7 cellular contexts compared by ENCODE assay signal in the genomic region with DNA sequence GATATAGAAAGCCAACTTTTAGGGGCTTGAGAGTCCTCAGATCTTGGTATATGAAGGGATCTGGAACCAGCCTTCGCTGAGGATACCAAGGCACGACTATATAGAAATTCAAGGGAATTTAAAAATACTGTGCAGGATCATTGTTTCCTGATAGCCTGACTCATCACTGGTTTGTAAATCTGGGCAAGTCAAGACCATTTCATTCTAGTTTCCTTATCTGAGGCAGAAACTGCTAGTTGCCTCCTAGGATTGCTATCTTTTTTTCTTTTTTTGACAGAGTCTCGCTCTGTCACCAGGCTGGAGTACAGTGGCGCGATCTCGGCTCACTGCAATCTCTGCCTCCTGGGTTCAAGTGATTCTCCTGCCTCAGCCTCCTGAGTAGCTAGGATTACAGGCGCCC.
DNase-seq lines count a peak whose midpoint lies in the region; ATAC-seq, FAIRE-seq and TF ChIP-seq lines count a peak whose summit lies in the region.
"Not testable (repeated sequence)": the region's sequence is repeated elsewhere in the genome, so short reads cannot be mapped to it uniquely, and the experiment has no call there.

No MANE protein-coding gene starts in this region.

- POLR2A ChIA-PET in endothelial cell of umbilical vein (lab: Charles Lee): not testable (repeated sequence)

- intact Hi-C loops in activated CD4-positive, alpha-beta T cell treated with anti-CD3 and anti-CD28 coated beads, Interleukin-2, amount 10 ng/mL, durations not matched to agents 24 days and 14 days (cut with micrococcal nuclease); endothelial cell of umbilical vein (cut with micrococcal nuclease): not testable (repeated sequence)

- dilution Hi-C loops in endothelial cell of umbilical vein (cut with MboI; ENCODE audit: extremely low pct_ligation_motif_present, low sequenced_read_pairs): not testable (repeated sequence)

- not testable (repeated sequence) for H3K27me3 ChIP-seq in endothelial cell of umbilical vein (ENCODE audit: control insufficient read depth in 2 of 2, insufficient read depth in 2 of 2, low read length in 2 of 2)

- H3K9me1 ChIP-seq in endothelial cell of umbilical vein (replicated peaks; ENCODE audit: control insufficient read depth, extremely low read depth, insufficient read depth, low read length): not testable (repeated sequence)

- H3K27ac Mint-ChIP-seq in activated CD4-positive, alpha-beta T cell treated with anti-CD3 and anti-CD28 coated beads, Interleukin-2, amount 10 ng/mL, durations not matched to agents 24 days and 14 days: peak overlapping the region; percentile 78
- H3K27ac Mint-ChIP-seq in activated T-helper 17 cell treated with anti-CD3 and anti-CD28 coated beads, Interleukin-2, amount 50 U/mL, for 72 hours: peak overlapping the region; percentile 82
- peak overlapping the region; percentile 72 to 75 for H3K27ac Mint-ChIP-seq in natural killer cell treated with Interleukin-12 subunit alpha and Interleukin-12 subunit beta and Interleukin-15 and Interleukin-18, amount 100 ng/mL, for 72 hours

- CTCF ChIA-PET in endothelial cell of umbilical vein (lab: Charles Lee): not testable (repeated sequence)

- ATAC-seq in activated T-helper 17 cell treated with anti-CD3 and anti-CD28 coated beads, Interleukin-2, amount 50 U/mL, for 72 hours (replicated peaks): peak; percentile 52
- ATAC-seq in natural killer cell treated with Interleukin-12 subunit alpha and Interleukin-12 subunit beta and Interleukin-15 and Interleukin-18, amount 100 ng/mL, for 72 hours: not testable (repeated sequence)

- FAIRE-seq in endothelial cell of umbilical vein (lab: Jason Lieb, UNC): peak; percentile 57

- H3K4me3 Mint-ChIP-seq in activated CD4-positive, alpha-beta T cell treated with anti-CD3 and anti-CD28 coated beads, Interleukin-2, amount 10 ng/mL, durations not matched to agents 24 days and 14 days; natural killer cell treated with Interleukin-12 subunit alpha and Interleukin-12 subunit beta and Interleukin-15 and Interleukin-18, amount 100 ng/mL, for 72 hours: not testable (repeated sequence)
- peak overlapping the region; percentile 74 for H3K4me3 Mint-ChIP-seq in activated T-helper 17 cell treated with anti-CD3 and anti-CD28 coated beads, Interleukin-2, amount 50 U/mL, for 72 hours

- H4K20me1 ChIP-seq in endothelial cell of umbilical vein (replicated peaks; ENCODE audit: control insufficient read depth, extremely low read depth, insufficient read depth, low read length): not testable (repeated sequence)

- DNase-seq in HPDE6-E6E7 (ENCODE audit: extremely low spot score): peak; percentile 70
- not testable (repeated sequence) for DNase-seq in activated CD4-positive, alpha-beta T cell treated with anti-CD3 and anti-CD28 coated beads, Interleukin-2, amount 10 ng/mL, durations not matched to agents 24 days and 14 days; natural killer cell treated with Interleukin-12 subunit alpha and Interleukin-12 subunit beta and Interleukin-15 and Interleukin-18, amount 100 ng/mL, for 72 hours (ENCODE audit: low spot score)
- DNase-seq in amniotic epithelial cell (ENCODE audit: low read depth): peak; percentile 2
- peak; percentile 15 for DNase-seq in endothelial cell of umbilical vein (ENCODE audit: low read depth, low spot score)
- peak; percentile 24 for DNase-seq in fibroblast of the aortic adventitia (ENCODE audit: low read depth)

- H3K79me2 ChIP-seq in endothelial cell of umbilical vein (ENCODE audit: control insufficient read depth, insufficient read depth, low read length): not testable (repeated sequence)

- H3K4me1 Mint-ChIP-seq in activated CD4-positive, alpha-beta T cell treated with anti-CD3 and anti-CD28 coated beads, Interleukin-2, amount 10 ng/mL, durations not matched to agents 24 days and 14 days: peaks cover 35% of the 10 kb centered on the region
- peaks cover 31% of the 10 kb centered on the region for H3K4me1 Mint-ChIP-seq in activated T-helper 17 cell treated with anti-CD3 and anti-CD28 coated beads, Interleukin-2, amount 50 U/mL, for 72 hours
- H3K4me1 Mint-ChIP-seq in natural killer cell treated with Interleukin-12 subunit alpha and Interleukin-12 subunit beta and Interleukin-15 and Interleukin-18, amount 100 ng/mL, for 72 hours (ENCODE audit: low read depth in 2 of 2): peaks cover 3 to 22% of the 10 kb centered on the region in 2 donors

- TF ChIP-seq CTCF in endothelial cell of umbilical vein (IDR thresholded peaks at IDR 0.05; ENCODE audit: extremely low read depth in 1 of 2, insufficient read depth in 1 of 2, low read depth in 1 of 2, low read length in 2 of 2); fibroblast of the aortic adventitia (IDR thresholded peaks at IDR 0.05; ENCODE audit: insufficient read depth, low read length): not testable (repeated sequence)

- not testable (repeated sequence) for H3K27ac ChIP-seq in endothelial cell of umbilical vein (ENCODE audit: insufficient read depth, low read depth, low read length)

- H3K9me3 Mint-ChIP-seq in activated CD4-positive, alpha-beta T cell treated with anti-CD3 and anti-CD28 coated beads, Interleukin-2, amount 10 ng/mL, durations not matched to agents 24 days and 14 days; activated T-helper 17 cell treated with anti-CD3 and anti-CD28 coated beads, Interleukin-2, amount 50 U/mL, for 72 hours; natural killer cell treated with Interleukin-12 subunit alpha and Interleukin-12 subunit beta and Interleukin-15 and Interleukin-18, amount 100 ng/mL, for 72 hours: not testable (repeated sequence)

- not testable (repeated sequence) for H3K27me3 Mint-ChIP-seq in activated CD4-positive, alpha-beta T cell treated with anti-CD3 and anti-CD28 coated beads, Interleukin-2, amount 10 ng/mL, durations not matched to agents 24 days and 14 days; activated T-helper 17 cell treated with anti-CD3 and anti-CD28 coated beads, Interleukin-2, amount 50 U/mL, for 72 hours; natural killer cell treated with Interleukin-12 subunit alpha and Interleukin-12 subunit beta and Interleukin-15 and Interleukin-18, amount 100 ng/mL, for 72 hours

- not testable (repeated sequence) for H3K4me3 ChIP-seq in endothelial cell of umbilical vein (replicated peaks in 1 of 3; ENCODE audit: insufficient read depth in 1 of 3, low read depth in 1 of 3, low read length in 3 of 3); fibroblast of the aortic adventitia (ENCODE audit: low read depth, low read length)

- H3K36me3 Mint-ChIP-seq in activated CD4-positive, alpha-beta T cell treated with anti-CD3 and anti-CD28 coated beads, Interleukin-2, amount 10 ng/mL, durations not matched to agents 24 days and 14 days (ENCODE audit: low read depth): peaks cover 57% of the 10 kb centered on the region
- peaks cover 79% of the 10 kb centered on the region for H3K36me3 Mint-ChIP-seq in activated T-helper 17 cell treated with anti-CD3 and anti-CD28 coated beads, Interleukin-2, amount 50 U/mL, for 72 hours (ENCODE audit: low read depth)
- peaks cover 17% of the 10 kb centered on the region for H3K36me3 Mint-ChIP-seq in natural killer cell treated with Interleukin-12 subunit alpha and Interleukin-12 subunit beta and Interleukin-15 and Interleukin-18, amount 100 ng/mL, for 72 hours

- not testable (repeated sequence) for H2AFZ ChIP-seq in endothelial cell of umbilical vein (ENCODE audit: low read depth, low read length)

- not testable (repeated sequence) for TF ChIP-seq POLR2A in endothelial cell of umbilical vein (IDR thresholded peaks at IDR 0.05; ENCODE audit: low read depth, low read length)

- H3K4me1 ChIP-seq in endothelial cell of umbilical vein (ENCODE audit: control insufficient read depth, extremely low read depth, insufficient read depth, low read length): peaks cover 19% of the 10 kb centered on the region

- H3K4me2 ChIP-seq in endothelial cell of umbilical vein (ENCODE audit: insufficient read depth, low read length): not testable (repeated sequence)

- H3K36me3 ChIP-seq in endothelial cell of umbilical vein (ENCODE audit: control insufficient read depth in 2 of 2, extremely low read depth in 1 of 2, insufficient read depth in 2 of 2, low read length in 2 of 2): not testable (repeated sequence)

- H3K9me3 ChIP-seq in endothelial cell of umbilical vein (replicated peaks; ENCODE audit: control insufficient read depth, insufficient read depth, low read length): not testable (repeated sequence)

- not testable (repeated sequence) for BruUV-seq in endothelial cell of umbilical vein (replicated peaks; lab: Mats Ljungman, UMichigan)

- not testable (repeated sequence) for H3K9ac ChIP-seq in endothelial cell of umbilical vein (replicated peaks; ENCODE audit: extremely low read depth, insufficient read depth, low read length)
